In genomic region chr12:52025301-52026172, GRCh38 we compare ENCODE assay signal across 8 cellular contexts. TPM values are rescaled to one million over a fixed set of nuclear protein-coding genes. Genes with fewer than 3 reads are reported as not detected.
DNase-seq lines count a peak whose midpoint lies in the region; ATAC-seq, FAIRE-seq and TF ChIP-seq lines count a peak whose summit lies in the region.

No MANE protein-coding gene starts in this region.

- H3K9me3 ChIP-seq in pancreas (no peaks in the 10 kb centered on the region), thymus (ENCODE audit: control insufficient read depth) (no peaks in the 10 kb centered on the region)

- H3K27me3 ChIP-seq in pancreas (no peaks in the 10 kb centered on the region), thymus (ENCODE audit: control insufficient read depth, insufficient read depth) (no peaks in the 10 kb centered on the region)

- intact Hi-C loops in Right ventricle myocardium superior (cut with DNase I): loop anchor here (5.0 kb wide), 1 partner anchor 57 kb away; no protein-coding TSS in a partner anchor
- intact Hi-C loops in pancreas (cut with DNase I): loop anchor here in 2 of 3 donors (5.0 kb wide), 3 partner anchors 57 to 97 kb away; no protein-coding TSS in a partner anchor

- peak; percentile 95 to 98 (median 95) for TF ChIP-seq CTCF in pancreas (IDR thresholded peaks at IDR 0.05)

- 8 to 10% methylated on average over 36 of the region's 36 CpGs for WGBS in pancreas, 2 donors
- WGBS in thymus: 7% methylated on average over 36 of the region's 36 CpGs

- H3K27ac Mint-ChIP-seq in activated naive CD4-positive, alpha-beta T cell treated with anti-CD3 and anti-CD28 coated beads, Interleukin-2, amount 50 U/mL, for 72 hours: peak overlapping the region; percentile 89 to 96

- peak overlapping the region in 1 of 4 donors; percentile 30 for H3K4me3 ChIP-seq in pancreas
- H3K4me3 ChIP-seq in thymus (ENCODE audit: low read length): peak overlapping the region; percentile 41

- no peaks in the 10 kb centered on the region for H3K36me3 Mint-ChIP-seq in activated naive CD4-positive, alpha-beta T cell treated with anti-CD3 and anti-CD28 coated beads, Interleukin-2, amount 50 U/mL, for 72 hours

- H3K36me3 ChIP-seq in pancreas: no peaks in the 10 kb centered on the region
- H3K36me3 ChIP-seq in thymus (ENCODE audit: control insufficient read depth, insufficient read depth): no peaks in the 10 kb centered on the region

- H3K27ac ChIP-seq in pancreas: peak overlapping the region in 3 of 4 donors; percentile 38 to 86 (median 74)
- peak overlapping the region; percentile 38 for H3K27ac ChIP-seq in thymus (ENCODE audit: low read depth)

- DNase-seq in CD1c-positive myeloid dendritic cell (ENCODE audit: extremely low spot score): peak; percentile 90
- peak; percentile 67 for DNase-seq in NCI-H1105 treated with DMSO at 0.1 percent for 48 hours (lab: John Stamatoyannopoulos, UW)
- DNase-seq in SKM-1 (lab: John Stamatoyannopoulos, UW; ENCODE audit: unreplicated experiment): peak; percentile 13
- peak; percentile 83 to 88 for DNase-seq in activated naive CD4-positive, alpha-beta T cell treated with anti-CD3 and anti-CD28 coated beads, Interleukin-2, amount 50 U/mL, for 72 hours (ENCODE audit: low spot score in 2 of 2)
- DNase-seq in Right ventricle myocardium superior: peak; percentile 87
- peak; percentile 74 to 86 (median 83) for DNase-seq in pancreas

- ATAC-seq in GM21786 (IDR thresholded peaks at IDR 0.05; ENCODE audit: unreplicated experiment) (peak; percentile 45), Right ventricle myocardium superior (ENCODE audit: poor library complexity) (peak; percentile 64), pancreas (peak; percentile 45 to 75 (median 68))
- peak; percentile 21 to 45 for ATAC-seq in activated naive CD4-positive, alpha-beta T cell treated with anti-CD3 and anti-CD28 coated beads, Interleukin-2, amount 50 U/mL, for 72 hours

- H3K4me1 ChIP-seq in pancreas: peaks cover 0 to 10% (median 0%) of the 10 kb centered on the region in 3 donors
- peaks cover 19% of the 10 kb centered on the region for H3K4me1 ChIP-seq in thymus (ENCODE audit: control insufficient read depth, insufficient read depth, low read length)

- no peaks in the 10 kb centered on the region for H3K9me3 Mint-ChIP-seq in activated naive CD4-positive, alpha-beta T cell treated with anti-CD3 and anti-CD28 coated beads, Interleukin-2, amount 50 U/mL, for 72 hours

- FAIRE-seq in pancreas (lab: Jason Lieb, UNC): no peak

RNA-seq across cellular contexts. Expression of gene TAMALIN, which starts 18.8 kb away (rescaled TPM):
- total RNA-seq in activated naive CD4-positive, alpha-beta T cell treated with anti-CD3 and anti-CD28 coated beads, Interleukin-2, amount 50 U/mL, for 72 hours: 10 to 100 TPM in 1 of 2 donors, 1 to 10 TPM in 1; 9.9 to 32.9 TPM
- 19.8 TPM for total RNA-seq in Right ventricle myocardium superior
- total RNA-seq in pancreas: 10 to 100 TPM in 3 of 6 donors, 1 to 10 TPM in 3; 7.1 to 18.0 (median 11.0) TPM
- 10 to 100 TPM; 25.4 to 51.6 TPM for polyA plus RNA-seq in pancreas
- 47.4 TPM for polyA plus RNA-seq in thymus

RNA-seq across cellular contexts. Expression of gene NR4A1, which starts 25.7 kb away (rescaled TPM):
- 10 to 100 TPM; 29.8 to 76.0 TPM for total RNA-seq in activated naive CD4-positive, alpha-beta T cell treated with anti-CD3 and anti-CD28 coated beads, Interleukin-2, amount 50 U/mL, for 72 hours
- total RNA-seq in Right ventricle myocardium superior (46.1 TPM), pancreas (10 to 100 TPM; 11.7 to 55.2 (median 22.0) TPM)
- polyA plus RNA-seq in pancreas (10 to 100 TPM; 76.4 to 85.4 TPM), thymus (106 TPM)

RNA-seq across cellular contexts. Expression of gene ATG101, which starts 44.2 kb away (rescaled TPM):
- total RNA-seq in activated naive CD4-positive, alpha-beta T cell treated with anti-CD3 and anti-CD28 coated beads, Interleukin-2, amount 50 U/mL, for 72 hours: 10 to 100 TPM; 28.5 to 46.8 TPM
- total RNA-seq in Right ventricle myocardium superior (23.5 TPM), pancreas (10 to 100 TPM; 13.6 to 20.4 (median 18.7) TPM)
- polyA plus RNA-seq in pancreas (10 to 100 TPM; 23.0 to 31.7 TPM), thymus (36.7 TPM)

RNA-seq across cellular contexts. Expression of gene SMIM41, which starts 54.0 kb away (rescaled TPM):
- not detected for total RNA-seq in activated naive CD4-positive, alpha-beta T cell treated with anti-CD3 and anti-CD28 coated beads, Interleukin-2, amount 50 U/mL, for 72 hours
- 0.35 TPM for total RNA-seq in Right ventricle myocardium superior
- total RNA-seq in pancreas: under 1 TPM in 2 of 6 donors, not detected in 4; 0.09 to 0.20 TPM
- under 1 TPM in 1 of 2 donors, not detected in 1; 0.19 TPM for polyA plus RNA-seq in pancreas
- polyA plus RNA-seq in thymus: 0.14 TPM

Comparison
In these comparisons a context has a peak if more than half of its experiments do, and no peak if none do; other contexts are left out.
1. DNase-seq: peak in every context shown above with its lines; median percentile 90 in CD1c-positive myeloid dendritic cell; 87 in Right ventricle myocardium superior; 86 in activated naive CD4-positive, alpha-beta T cell treated with anti-CD3 and anti-CD28 coated beads, Interleukin-2, amount 50 U/mL, for 72 hours; 83 in pancreas; 67 in NCI-H1105 treated with DMSO at 0.1 percent for 48 hours; 13 in SKM-1.